8 cellular contexts compared by ENCODE assay signal in the genomic region with DNA sequence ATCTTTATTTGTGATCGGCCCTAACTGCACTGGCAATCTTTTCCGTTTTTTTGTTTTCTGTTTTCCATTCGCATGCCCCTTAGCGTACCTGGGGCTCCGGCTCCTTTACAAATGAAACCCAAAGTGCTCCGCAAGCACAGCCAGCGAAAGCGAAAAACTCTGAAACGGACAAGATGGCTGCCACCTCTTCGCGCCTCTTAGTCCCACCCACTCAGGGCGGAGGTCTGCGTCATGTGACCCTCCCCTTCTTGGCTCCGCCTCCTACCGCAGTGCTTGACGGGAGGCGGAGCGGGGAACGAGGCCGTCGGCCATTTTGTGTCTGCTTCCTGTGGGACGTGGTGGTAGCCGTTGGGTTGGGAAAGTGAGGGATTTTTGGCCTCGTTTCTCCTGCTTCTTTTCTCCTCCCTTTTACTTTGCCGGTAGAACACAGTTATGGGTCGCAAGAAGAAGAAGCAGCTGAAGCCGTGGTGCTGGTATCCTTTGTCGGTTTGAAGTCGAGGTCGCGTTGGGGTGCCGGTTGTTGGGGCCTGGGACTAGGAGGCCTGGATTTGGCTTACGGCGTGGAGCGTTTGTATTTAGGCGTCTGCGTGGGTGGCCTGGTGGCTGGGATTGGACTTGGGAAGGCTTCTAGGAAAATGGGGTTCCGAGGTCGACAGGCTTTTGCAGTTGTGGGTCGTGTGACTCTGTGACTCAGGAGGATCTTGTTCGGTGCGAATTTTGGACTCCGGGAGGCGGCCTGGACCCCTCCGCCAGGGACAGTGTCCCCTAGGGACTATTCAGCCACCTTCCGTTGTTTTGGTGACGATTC. TPM values are rescaled to one million over a fixed set of nuclear protein-coding genes. Genes with fewer than 3 reads are reported as not detected.
DNase-seq lines count a peak whose midpoint lies in the region; ATAC-seq and TF ChIP-seq lines count a peak whose summit lies in the region.

A gene (plus strand): TSS at position 304 of the 808 bp plus-strand sequence. CDS start 129 bp downstream, at position 433.

- no peaks in the 10 kb centered on the region for H3K27me3 ChIP-seq in colonic mucosa

- peaks cover 13% of the 10 kb centered on the region for H3K4me1 ChIP-seq in colonic mucosa

- TF ChIP-seq CTCF in colonic mucosa (IDR thresholded peaks at IDR 0.05), result no peak

- no peaks in the 10 kb centered on the region for H3K9me3 ChIP-seq in colonic mucosa

- no peaks in the 10 kb centered on the region for H3K36me3 ChIP-seq in colonic mucosa

- peak; percentile 97 for DNase-seq in Ammon's horn (ENCODE audit: low spot score)
- DNase-seq in GM19238 (ENCODE audit: insufficient read length, low spot score), result peak; percentile 78
- peak; percentile 93 to 98 for DNase-seq in NCI-H526 (lab: John Stamatoyannopoulos, UW)
- peak; percentile 97 for DNase-seq in activated CD4-positive, alpha-beta T cell treated with anti-CD3 and anti-CD28 coated beads for 48 hours
- DNase-seq in colonic mucosa, result peak; percentile 95
- peak; percentile 97 for DNase-seq in kidney tubule cell (ENCODE audit: low spot score)
- peak; percentile 84 to 92 (median 89) for DNase-seq in stimulated activated CD4-positive, alpha-beta T cell treated with anti-CD3 and anti-CD28 coated beads, Interleukin-1b, Interleukin-23, amount 100 ng/mL, for 24 hours (ENCODE audit: low read depth in 4 of 4, low spot score in 1 of 4)

- peak; percentile 80 for ATAC-seq in HG03457 (IDR thresholded peaks at IDR 0.05; ENCODE audit: unreplicated experiment)

- peak within 1 kb of the TSS; percentile 96 for H3K27ac ChIP-seq in colonic mucosa

- H3K9ac ChIP-seq in colonic mucosa (ENCODE audit: low read depth in 2 of 2, low read length in 2 of 2), result peak within 1 kb of the TSS; percentile 95 to 99

- intact Hi-C loops in colonic mucosa (cut with DNase I), result loop anchor here (10.0 kb wide), 1 partner anchor 95 kb away; a partner anchor contains a TSS

- peak within 1 kb of the TSS; percentile 86 for H3K4me3 ChIP-seq in colonic mucosa

RNA-seq across cellular contexts. Expression of the gene that starts here (rescaled TPM):
- 100 to 1,000 TPM; 147 to 151 TPM for total RNA-seq in colonic mucosa

Comparison
In these comparisons a context has a peak if more than half of its experiments do, and no peak if none do; other contexts are left out.
1. Peak in every context shown above with its lines: DNase-seq, ATAC-seq, H3K4me3 ChIP-seq and H3K27ac ChIP-seq.